ENCODE assay signal across 1 cellular context in genomic region chr4:74450298-74450683, GRCh38.
TF ChIP-seq lines count a peak whose summit lies in the region.

No MANE protein-coding gene starts in this region.

TF ChIP-seq in SK-N-SH treated with all-trans-retinoic acid at 6 μM for 48 hours, 23 proteins besides CTCF, POLR2A, EP300 and RAD21 (continued from another document):
- no peak for TF ChIP-seq ZFP3 (CRISPR knock-in tag; IDR thresholded peaks at IDR 0.05)
- no peak for TF ChIP-seq ARNTL (CRISPR knock-in tag; IDR thresholded peaks at IDR 0.05; ENCODE audit: borderline replicate concordance, low read depth)
- no peak for TF ChIP-seq BACH2 (CRISPR knock-in tag; IDR thresholded peaks at IDR 0.05; ENCODE audit: borderline replicate concordance)
- TF ChIP-seq CSRNP3 (CRISPR knock-in tag; IDR thresholded peaks at IDR 0.05), result no peak
- no peak for TF ChIP-seq ISL1 (CRISPR knock-in tag; IDR thresholded peaks at IDR 0.05)
- TF ChIP-seq RARB (CRISPR knock-in tag; IDR thresholded peaks at IDR 0.05), result no peak
- no peak for TF ChIP-seq ZNF8 (CRISPR knock-in tag; IDR thresholded peaks at IDR 0.05)
- no peak for TF ChIP-seq ZNF565 (CRISPR knock-in tag; conservative IDR thresholded peaks at IDR 0.05; ENCODE audit: low read depth)
- no peak for TF ChIP-seq TOX (CRISPR knock-in tag; IDR thresholded peaks at IDR 0.05; ENCODE audit: borderline replicate concordance)
- no peak for TF ChIP-seq SNAI2 (CRISPR knock-in tag; IDR thresholded peaks at IDR 0.05)
- no peak for TF ChIP-seq ZFP30 (CRISPR knock-in tag; IDR thresholded peaks at IDR 0.05)
